ENCODE assay signal across 7 cellular contexts in genomic region chr1:98053471-98054366, GRCh38.
DNase-seq lines count a peak whose midpoint lies in the region; ATAC-seq, FAIRE-seq and TF ChIP-seq lines count a peak whose summit lies in the region.

No MANE protein-coding gene starts in this region.

- DNase-seq in GM12892 (ENCODE audit: insufficient read length) (peak; percentile 43), HCEC 1CT (peak; percentile 70), MG63 (peak; percentile 78), colonic mucosa (peak; percentile 47), left colon (peak in 1 of 2 donors; percentile 51)
- DNase-seq in stimulated activated CD4-positive, alpha-beta T cell treated with anti-CD3 and anti-CD28 coated beads, Interleukin-1b, Interleukin-23, amount 100 ng/mL, for 24 hours (ENCODE audit: low read depth in 4 of 4, low spot score in 1 of 4) = peak; percentile 13 to 45 (median 42)

- H3K4me3 ChIP-seq in MG63 (peak overlapping the region; percentile 42), colonic mucosa (peak overlapping the region; percentile 48)

- H3K27me3 ChIP-seq in MG63 (no peaks in the 10 kb centered on the region), colonic mucosa (peaks cover 33% of the 10 kb centered on the region)

- no peaks in the 10 kb centered on the region for H3K4me1 ChIP-seq in colonic mucosa

- H3K36me3 ChIP-seq in MG63 (no peaks in the 10 kb centered on the region), colonic mucosa (no peaks in the 10 kb centered on the region)

- TF ChIP-seq CTCF in colonic mucosa (IDR thresholded peaks at IDR 0.05) = peak; percentile 93

- no peak overlapping the region for H3K27ac ChIP-seq in colonic mucosa

- no peak for TF ChIP-seq POLR2A in GM12892 (IDR thresholded peaks at IDR 0.05; ENCODE audit: low read depth, low read length)

- intact Hi-C loops in colonic mucosa (cut with DNase I) (loop anchor here (5.0 to 10.0 kb wide), 2 partner anchors 529 to 1086 kb away; no protein-coding TSS in a partner anchor), left colon (cut with DNase I, micrococcal nuclease) (loop anchor here in 1 of 2 donors (10.0 kb wide), 1 partner anchor 1089 kb away; no protein-coding TSS in a partner anchor)

- FAIRE-seq in GM12892 (lab: Jason Lieb, UNC) = no peak

- H3K9ac ChIP-seq in colonic mucosa (ENCODE audit: low read depth in 2 of 2, low read length in 2 of 2) = peak overlapping the region in 1 of 2 donors; percentile 37

- H3K9me3 ChIP-seq in MG63 = no peaks in the 10 kb centered on the region
- no peaks in the 10 kb centered on the region for H3K9me3 ChIP-seq in colonic mucosa

- ATAC-seq in activated CD4-positive, CD25-positive, alpha-beta regulatory T cell treated with anti-CD3 and anti-CD28 coated beads, Interleukin-2, amount 50 U/mL, for 24 hours = peak; percentile 93 to 95
- peak; percentile 97 for ATAC-seq in left colon
